ENCODE assay signal across 1 cellular context in genomic region chr14:65329911-65330310, GRCh38.
TF ChIP-seq lines count a peak whose summit lies in the region.

No MANE protein-coding gene starts in this region.

TF ChIP-seq in endothelial cell of umbilical vein, 7 proteins besides CTCF, POLR2A, EP300 and RAD21:
- TF ChIP-seq JUN (IDR thresholded peaks at IDR 0.05; ENCODE audit: borderline replicate concordance, insufficient read depth, insufficient read length, low read depth) = no peak
